20 cellular contexts compared by ENCODE assay signal in the genomic region with DNA sequence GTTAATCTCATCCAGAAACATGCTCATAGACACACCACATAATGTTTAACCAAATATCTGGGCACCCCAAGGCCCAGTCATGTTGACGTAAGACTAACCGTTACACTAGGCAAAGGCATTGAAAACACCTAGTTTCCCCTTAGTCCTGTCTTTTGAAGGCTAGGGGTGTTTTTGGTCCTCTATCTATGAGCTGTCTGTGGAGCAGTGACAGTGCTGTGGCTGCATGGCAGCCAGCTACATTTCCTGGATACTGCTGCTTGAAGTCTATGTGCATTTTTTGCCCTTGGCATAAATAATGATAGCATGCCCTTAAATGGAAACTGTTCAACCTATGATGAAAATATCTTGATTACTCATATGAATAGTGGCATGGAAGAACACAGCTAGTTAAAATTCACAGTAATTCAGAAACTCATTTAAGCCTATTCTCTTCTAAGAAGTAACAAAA. TPM values are rescaled to one million over a fixed set of nuclear protein-coding genes. Genes with fewer than 3 reads are reported as not detected.
DNase-seq lines count a peak whose midpoint lies in the region; ATAC-seq and TF ChIP-seq lines count a peak whose summit lies in the region.
"Had no signal": no experiment of that assay in that cellular context is flagged by ENCODE, and none has a peak within 500 bp of the region (broad histone marks: within the 10 kb centered on the region; RNA-seq: fewer than 3 reads in every experiment).

No MANE protein-coding gene starts in this region.

- H3K27me3 Mint-ChIP-seq in H9 (ENCODE audit: low read depth): no peaks in the 10 kb centered on the region
- H3K27me3 Mint-ChIP-seq in activated T-cell treated with anti-CD3 and anti-CD28 coated beads, Interleukin-2, amount 50 U/mL, for 4 hours (ENCODE audit: low read depth): no peaks in the 10 kb centered on the region
- H3K27me3 Mint-ChIP-seq: naive B cell had no signal

- no peak overlapping the region for H3K56ac ChIP-seq in H9 (ENCODE audit: insufficient read length, low read depth, low read length)

- H3K4me2 ChIP-seq in H9 (ENCODE audit: insufficient read depth, insufficient read length, low read length): no peak overlapping the region

- H3K23ac ChIP-seq in H9 (ENCODE audit: insufficient read length, low read depth, low read length): no peak overlapping the region

- H3K9ac ChIP-seq in H9 (ENCODE audit: extremely low read depth, insufficient read length, low read length): no peak overlapping the region

- H2BK120ac ChIP-seq in H9 (ENCODE audit: low read depth, low read length, poor library complexity, severe bottlenecking): no peak overlapping the region

- no peak overlapping the region for H4K8ac ChIP-seq in H9 (replicated peaks; ENCODE audit: insufficient read length, low read depth, low read length)

- no peak overlapping the region for H3K27ac ChIP-seq in H9 (ENCODE audit: insufficient read length, low read depth, low read length)
- H3K27ac ChIP-seq: body of pancreas, lower lobe of right lung, Peyer's patch, suprapubic skin had no signal

- peak; percentile 23 to 30 for DNase-seq in stimulated activated CD4-positive, alpha-beta T cell treated with anti-CD3 and anti-CD28 coated beads, Interleukin-2, amount 100 ng/mL, for 24 hours
- DNase-seq in stimulated activated CD4-positive, alpha-beta T cell treated with anti-CD3 and anti-CD28 coated beads, Interleukin-4, amount 100 ng/mL, for 4 hours: no peak
- no peak for DNase-seq in H9
- no peak for DNase-seq in activated T-cell treated with anti-CD3 and anti-CD28 coated beads, Interleukin-2, amount 50 U/mL, for 4 hours
- no peak for DNase-seq in stimulated activated naive CD8-positive, alpha-beta T cell treated with anti-CD3 and anti-CD28 coated beads, Interleukin-15, Interleukin-2, amounts not matched to agents 100 U/mL and 50 U/mL, for 24 hours
- DNase-seq in NCI-H1105 treated with DMSO at 0.1 percent for 48 hours (lab: John Stamatoyannopoulos, UW): no peak
- DNase-seq: body of pancreas, H7, immature natural killer cell, lower lobe of right lung, MM.1S, naive B cell, NCI-H2029 treated with DMSO at 0.1 percent for 48 hours, NCI-H774, Peyer's patch, small intestine had no signal

- H3K9me3 Mint-ChIP-seq in H9: no peaks in the 10 kb centered on the region
- no peaks in the 10 kb centered on the region for H3K9me3 Mint-ChIP-seq in activated T-cell treated with anti-CD3 and anti-CD28 coated beads, Interleukin-2, amount 50 U/mL, for 4 hours
- H3K9me3 Mint-ChIP-seq: immature natural killer cell, naive B cell had no signal

- no peak overlapping the region for H2BK5ac ChIP-seq in H9 (ENCODE audit: insufficient read length, low read length)

- no peak for TF ChIP-seq CTCF in H9 (conservative IDR thresholded peaks at IDR 0.05)

- no peaks in the 10 kb centered on the region for H3K9me3 ChIP-seq in H9 (ENCODE audit: control insufficient read depth, low read depth, low read length)
- H3K9me3 ChIP-seq: body of pancreas, lower lobe of right lung, Peyer's patch, suprapubic skin had no signal

- no peak overlapping the region for H3K4ac ChIP-seq in H9 (ENCODE audit: low read depth, low read length)

- H3K27ac Mint-ChIP-seq in H9: no peak overlapping the region
- H3K27ac Mint-ChIP-seq: immature natural killer cell, progenitor cell of endocrine pancreas had no signal

- H4K5ac ChIP-seq in H9 (ENCODE audit: insufficient read length, low read depth, low read length): no peak overlapping the region

- no peaks in the 10 kb centered on the region for H3K79me2 ChIP-seq in H9 (ENCODE audit: insufficient read depth, low read length)

- H3K79me1 ChIP-seq in H9 (ENCODE audit: insufficient read depth, low read depth, low read length, poor library complexity, severe bottlenecking): peaks cover 5% of the 10 kb centered on the region

- ATAC-seq in activated T-cell treated with anti-CD3 and anti-CD28 coated beads, Interleukin-2, amount 50 U/mL, for 4 hours: peak; percentile 90 to 94
- peak; percentile 96 for ATAC-seq in stimulated activated naive CD8-positive, alpha-beta T cell treated with anti-CD3 and anti-CD28 coated beads, Interleukin-15, Interleukin-2, amounts not matched to agents 100 U/mL and 50 U/mL, for 24 hours
- ATAC-seq in GM18867 (IDR thresholded peaks at IDR 0.05; ENCODE audit: unreplicated experiment) (no peak), HG03432 (IDR thresholded peaks at IDR 0.05; ENCODE audit: unreplicated experiment) (no peak)
- ATAC-seq: body of pancreas, lower lobe of right lung had no signal

- no CpG with 5 or more reads among the region's 2 CpGs for WGBS in H9 (ENCODE audit: extremely low coverage, insufficient read length, low lambda C conversion rate)

- H3K36me3 Mint-ChIP-seq in H9 (ENCODE audit: insufficient read depth in 1 of 3, low read depth in 3 of 3): no peaks in the 10 kb centered on the region
- peaks cover 16% of the 10 kb centered on the region for H3K36me3 Mint-ChIP-seq in activated T-cell treated with anti-CD3 and anti-CD28 coated beads, Interleukin-2, amount 50 U/mL, for 4 hours (ENCODE audit: insufficient read depth)

- no peak overlapping the region for H2BK15ac ChIP-seq in H9 (ENCODE audit: low read depth, low read length)

- H2BK20ac ChIP-seq in H9 (ENCODE audit: low read depth, low read length, poor library complexity, severe bottlenecking): no peak overlapping the region

- no peak overlapping the region for H2AFZ ChIP-seq in H9 (ENCODE audit: low read length)

- peaks cover 17 to 23% of the 10 kb centered on the region in 2 experiments for H3K4me1 Mint-ChIP-seq in H9
- H3K4me1 Mint-ChIP-seq in activated T-cell treated with anti-CD3 and anti-CD28 coated beads, Interleukin-2, amount 50 U/mL, for 4 hours (ENCODE audit: low read depth): peaks cover 44% of the 10 kb centered on the region

- no peak overlapping the region for H4K91ac ChIP-seq in H9 (ENCODE audit: insufficient read length, low read depth, low read length)

- no peak overlapping the region for H3K4me3 Mint-ChIP-seq in H9
- H3K4me3 Mint-ChIP-seq in activated T-cell treated with anti-CD3 and anti-CD28 coated beads, Interleukin-2, amount 50 U/mL, for 4 hours: no peak overlapping the region
- H3K4me3 Mint-ChIP-seq: immature natural killer cell had no signal

- H3K4me1 ChIP-seq in H9 (ENCODE audit: insufficient read depth, low read length): peaks cover 2% of the 10 kb centered on the region; the same call in 1 of the 2 replicates
- H3K4me1 ChIP-seq: body of pancreas, lower lobe of right lung, Peyer's patch, suprapubic skin had no signal

- no peak overlapping the region for H3K14ac ChIP-seq in H9 (ENCODE audit: insufficient read depth, low read length)

- H4K20me1 ChIP-seq in H9 (ENCODE audit: control insufficient read depth, insufficient read depth, insufficient read length): no peaks in the 10 kb centered on the region

- no peaks in the 10 kb centered on the region for H3K27me3 ChIP-seq in H9 (ENCODE audit: insufficient read depth, low read length)
- H3K27me3 ChIP-seq: body of pancreas, Peyer's patch, suprapubic skin had no signal

- no peak overlapping the region for H3K18ac ChIP-seq in H9 (ENCODE audit: insufficient read length, low read depth, low read length)

- H2AK5ac ChIP-seq in H9 (ENCODE audit: insufficient read length, low read length): no peak overlapping the region

- peak overlapping the region; percentile 53 for H3T11ph ChIP-seq in H9 (ENCODE audit: low read length)

- H2BK12ac ChIP-seq in H9 (ENCODE audit: insufficient read length, low read depth, low read length): no peak overlapping the region

- no peaks in the 10 kb centered on the region for H3K23me2 ChIP-seq in H9 (ENCODE audit: insufficient read length, low read depth, low read length, poor library complexity, severe bottlenecking)

RNA-seq across cellular contexts. Expression of gene FARS2, which starts 18.6 kb away (rescaled TPM):
- 8.5 and 9.4 TPM in 2 replicates for total RNA-seq in H9 (2021)
- 10 to 100 TPM; 28.3 to 31.0 (median 29.9) TPM for total RNA-seq in activated T-cell treated with anti-CD3 and anti-CD28 coated beads, Interleukin-2, amount 50 U/mL, for 4 hours

RNA-seq across cellular contexts. Expression of gene LYRM4, which starts 19.2 kb away (rescaled TPM):
- total RNA-seq in H9 (2021): 42.6 and 44.3 TPM in 2 replicates
- total RNA-seq in activated T-cell treated with anti-CD3 and anti-CD28 coated beads, Interleukin-2, amount 50 U/mL, for 4 hours: 10 to 100 TPM; 49.2 to 50.6 (median 50.0) TPM

Comparison
In these comparisons a context has a peak if more than half of its experiments do, and no peak if none do; other contexts are left out.
1. DNase-seq: peak in stimulated activated CD4-positive, alpha-beta T cell treated with anti-CD3 and anti-CD28 coated beads, Interleukin-2, amount 100 ng/mL, for 24 hours (2 of 2); none in stimulated activated CD4-positive, alpha-beta T cell treated with anti-CD3 and anti-CD28 coated beads, Interleukin-4, amount 100 ng/mL, for 4 hours (0 of 2), H9 (single experiment), activated T-cell treated with anti-CD3 and anti-CD28 coated beads, Interleukin-2, amount 50 U/mL, for 4 hours (single experiment), stimulated activated naive CD8-positive, alpha-beta T cell treated with anti-CD3 and anti-CD28 coated beads, Interleukin-15, Interleukin-2, amounts not matched to agents 100 U/mL and 50 U/mL, for 24 hours (single experiment) and NCI-H1105 treated with DMSO at 0.1 percent for 48 hours (single experiment).
2. ATAC-seq: peak in activated T-cell treated with anti-CD3 and anti-CD28 coated beads, Interleukin-2, amount 50 U/mL, for 4 hours (2 of 2) and stimulated activated naive CD8-positive, alpha-beta T cell treated with anti-CD3 and anti-CD28 coated beads, Interleukin-15, Interleukin-2, amounts not matched to agents 100 U/mL and 50 U/mL, for 24 hours (single experiment); none in GM18867 (single experiment) and HG03432 (single experiment).